ENCODE assay signal across 17 cellular contexts in the genomic region with DNA sequence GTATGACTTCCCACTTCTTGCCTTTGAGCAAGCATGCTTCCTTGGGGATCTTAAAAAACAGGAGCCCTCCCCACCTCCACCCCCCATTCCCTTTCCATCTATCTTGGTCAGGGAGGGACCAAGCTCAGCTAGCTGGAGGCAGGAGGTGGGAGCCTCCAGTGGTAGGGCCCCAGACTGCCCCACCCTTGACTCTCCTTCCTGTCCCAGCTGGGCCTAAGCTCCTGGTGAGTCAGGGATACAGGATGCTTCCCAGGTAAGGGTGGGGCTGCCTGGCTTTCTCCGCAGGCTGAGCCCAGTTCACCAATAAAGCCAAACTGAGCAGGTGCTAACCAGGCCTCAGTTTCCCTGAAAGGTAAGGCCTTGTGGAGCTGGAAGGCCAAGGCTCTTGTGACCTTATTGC. TPM values are rescaled to one million over a fixed set of nuclear protein-coding genes. Genes with fewer than 3 reads are reported as not detected.
DNase-seq lines count a peak whose midpoint lies in the region; ATAC-seq and TF ChIP-seq lines count a peak whose summit lies in the region.
"Had no signal": no experiment of that assay in that cellular context is flagged by ENCODE, and none has a peak within 500 bp of the region (broad histone marks: within the 10 kb centered on the region; RNA-seq: fewer than 3 reads in every experiment).

No MANE protein-coding gene starts in this region.

- no TSS peak for BruUV-seq in PC-3 (replicated peaks; lab: Mats Ljungman, UMichigan)

- H3K27ac ChIP-seq in BLaER1 treated with 17β-estradiol and CSF1 and Interleukin-3, amounts not matched to agents 10 nM and 100 nM = peak overlapping the region in 9 of 11 experiments; percentile 54 to 86 (median 78); a peak in 17 of 22 replicates
- H3K27ac ChIP-seq in PC-3 (ENCODE audit: low read length) (no peak overlapping the region), colonic mucosa (peak overlapping the region; percentile 66)

- H2AFZ ChIP-seq in PC-3 (ENCODE audit: low read length) = no peak overlapping the region

- peak overlapping the region in 1 of 10 experiments; percentile 2; a peak in 2 of 20 replicates for H3K4me3 ChIP-seq in BLaER1 treated with 17β-estradiol and CSF1 and Interleukin-3, amounts not matched to agents 10 nM and 100 nM
- H3K4me3 ChIP-seq in PC-3 (ENCODE audit: low read length) (no peak overlapping the region), colonic mucosa (no peak overlapping the region)
- H3K4me3 ChIP-seq: MG63 had no signal

- CTCF ChIA-PET in PC-3 (lab: Charles Lee) = interaction anchor here (0.6 kb wide), 1 partner anchor 79 kb away, joined by 3 read pairs; no protein-coding TSS in a partner anchor
- CTCF ChIA-PET in activated CD8-positive, alpha-beta memory T cell treated with anti-CD3 and anti-CD28 coated beads, Interleukin-2, amount 10 ng/mL, durations not matched to agents 7 days and 5 days (lab: Charles Lee) = no interaction called here

- H3K27me3 ChIP-seq in BLaER1 treated with 17β-estradiol and CSF1 and Interleukin-3, amounts not matched to agents 10 nM and 100 nM = peaks cover 37 to 96% (median 80%) of the 10 kb centered on the region in 11 experiments
- H3K27me3 ChIP-seq in PC-3 (ENCODE audit: low read length) = no peaks in the 10 kb centered on the region
- H3K27me3 ChIP-seq in colonic mucosa = no peaks in the 10 kb centered on the region
- H3K27me3 ChIP-seq: MG63 had no signal

- H3K9me2 ChIP-seq in PC-3 (replicated peaks; ENCODE audit: low read length) = no peaks in the 10 kb centered on the region

- H3K9ac ChIP-seq in BLaER1 treated with 17β-estradiol and CSF1 and Interleukin-3, amounts not matched to agents 10 nM and 100 nM = peak overlapping the region in 7 of 11 experiments; percentile 22 to 71 (median 58); a peak in 11 of 22 replicates
- H3K9ac ChIP-seq in PC-3 (ENCODE audit: low read length) (no peak overlapping the region), colonic mucosa (ENCODE audit: low read depth in 2 of 2, low read length in 2 of 2) (no peak overlapping the region)

- no peaks in the 10 kb centered on the region for H3F3A ChIP-seq in PC-3 (ENCODE audit: low read length, unreplicated experiment)

- DNase-seq in PC-3 (peak; percentile 59), colonic mucosa (peak; percentile 43), kidney tubule cell (ENCODE audit: low spot score) (peak; percentile 21), AG20443 (ENCODE audit: low spot score) (no peak)
- DNase-seq in activated T-helper 2 cell treated with anti-CD3 and anti-CD28 coated beads, Interferon-gamma antibody, Interleukin-2, Interleukin-4, amounts not matched to agents 10 μg/mL and 5 μg/mL and 100 μg/mL, durations not matched to agents 14 hours and 24 hours and 36 hours (ENCODE audit: low spot score) = no peak
- no peak for DNase-seq in activated naive CD4-positive, alpha-beta T cell treated with anti-CD3 and anti-CD28 coated beads, Interleukin-2, amount 50 U/mL, for 16 hours
- no peak for DNase-seq in activated CD8-positive, alpha-beta memory T cell treated with anti-CD3 and anti-CD28 coated beads, Interleukin-2, amount 10 ng/mL, durations not matched to agents 7 days and 5 days
- DNase-seq: DMS79; Kasumi-1; MG63; NCI-H1417 treated with DMSO at 0.1 percent for 48 hours; NCI-H187; NCI-H510A; NCI-H774; NK-92 treated with Interleukin-12 subunit alpha and Interleukin-12 subunit beta, amount 100 ng/mL, for 24 hours; Right ventricle myocardium superior had no signal

- TF ChIP-seq CTCF in PC-3 (conservative IDR thresholded peaks at IDR 0.05; ENCODE audit: low read depth, low read length) (no peak), colonic mucosa (IDR thresholded peaks at IDR 0.05) (no peak)

- H3K4me1 Mint-ChIP-seq in activated T-helper 2 cell treated with anti-CD3 and anti-CD28 coated beads, Interferon-gamma antibody, Interleukin-2, Interleukin-4, amounts not matched to agents 10 μg/mL and 5 μg/mL and 100 μg/mL, durations not matched to agents 14 hours and 24 hours and 36 hours (ENCODE audit: low read depth) = no peaks in the 10 kb centered on the region
- no peaks in the 10 kb centered on the region for H3K4me1 Mint-ChIP-seq in activated CD8-positive, alpha-beta memory T cell treated with anti-CD3 and anti-CD28 coated beads, Interleukin-2, amount 10 ng/mL, durations not matched to agents 7 days and 5 days

- peaks cover 4% of the 10 kb centered on the region; the same call in 1 of the 2 replicates for H3K79me2 ChIP-seq in PC-3 (ENCODE audit: low read length)

- peaks cover 0 to 32% (median 8%) of the 10 kb centered on the region in 11 experiments; a peak in 12 of 22 replicates for H4K20me1 ChIP-seq in BLaER1 treated with 17β-estradiol and CSF1 and Interleukin-3, amounts not matched to agents 10 nM and 100 nM
- no peaks in the 10 kb centered on the region for H4K20me1 ChIP-seq in PC-3 (ENCODE audit: low read length)

- H3K36me3 Mint-ChIP-seq in activated T-helper 2 cell treated with anti-CD3 and anti-CD28 coated beads, Interferon-gamma antibody, Interleukin-2, Interleukin-4, amounts not matched to agents 10 μg/mL and 5 μg/mL and 100 μg/mL, durations not matched to agents 14 hours and 24 hours and 36 hours (ENCODE audit: low read depth) = no peaks in the 10 kb centered on the region
- no peaks in the 10 kb centered on the region for H3K36me3 Mint-ChIP-seq in activated CD8-positive, alpha-beta memory T cell treated with anti-CD3 and anti-CD28 coated beads, Interleukin-2, amount 10 ng/mL, durations not matched to agents 7 days and 5 days

- H3K4me1 ChIP-seq in BLaER1 treated with 17β-estradiol and CSF1 and Interleukin-3, amounts not matched to agents 10 nM and 100 nM = peaks cover 37 to 69% (median 49%) of the 10 kb centered on the region in 10 experiments
- H3K4me1 ChIP-seq in PC-3 (ENCODE audit: insufficient read depth, low read length) (peaks cover 15% of the 10 kb centered on the region; the same call in 1 of the 2 replicates), colonic mucosa (peaks cover 14% of the 10 kb centered on the region)

- H3K27me3 Mint-ChIP-seq in activated T-helper 2 cell treated with anti-CD3 and anti-CD28 coated beads, Interferon-gamma antibody, Interleukin-2, Interleukin-4, amounts not matched to agents 10 μg/mL and 5 μg/mL and 100 μg/mL, durations not matched to agents 14 hours and 24 hours and 36 hours (ENCODE audit: low read depth) = no peaks in the 10 kb centered on the region
- no peaks in the 10 kb centered on the region for H3K27me3 Mint-ChIP-seq in activated CD8-positive, alpha-beta memory T cell treated with anti-CD3 and anti-CD28 coated beads, Interleukin-2, amount 10 ng/mL, durations not matched to agents 7 days and 5 days

- H3K36me3 ChIP-seq in BLaER1 treated with 17β-estradiol and CSF1 and Interleukin-3, amounts not matched to agents 10 nM and 100 nM = peaks cover 15 to 29% (median 22%) of the 10 kb centered on the region in 11 experiments; a peak in 17 of 22 replicates
- H3K36me3 ChIP-seq in PC-3 (ENCODE audit: low read depth, low read length) = peaks cover 7% of the 10 kb centered on the region; the same call in 1 of the 2 replicates
- no peaks in the 10 kb centered on the region for H3K36me3 ChIP-seq in colonic mucosa
- H3K36me3 ChIP-seq: MG63 had no signal

- H3K27ac Mint-ChIP-seq in activated T-helper 2 cell treated with anti-CD3 and anti-CD28 coated beads, Interferon-gamma antibody, Interleukin-2, Interleukin-4, amounts not matched to agents 10 μg/mL and 5 μg/mL and 100 μg/mL, durations not matched to agents 14 hours and 24 hours and 36 hours = no peak overlapping the region
- no peak overlapping the region for H3K27ac Mint-ChIP-seq in activated CD8-positive, alpha-beta memory T cell treated with anti-CD3 and anti-CD28 coated beads, Interleukin-2, amount 10 ng/mL, durations not matched to agents 7 days and 5 days

- H3K4me3 Mint-ChIP-seq in activated T-helper 2 cell treated with anti-CD3 and anti-CD28 coated beads, Interferon-gamma antibody, Interleukin-2, Interleukin-4, amounts not matched to agents 10 μg/mL and 5 μg/mL and 100 μg/mL, durations not matched to agents 14 hours and 24 hours and 36 hours (ENCODE audit: low read depth) = no peak overlapping the region
- no peak overlapping the region for H3K4me3 Mint-ChIP-seq in activated CD8-positive, alpha-beta memory T cell treated with anti-CD3 and anti-CD28 coated beads, Interleukin-2, amount 10 ng/mL, durations not matched to agents 7 days and 5 days

- intact Hi-C loops in PC-3 (cut with micrococcal nuclease) (no loop called here), colonic mucosa (cut with DNase I) (no loop called here)
- intact Hi-C loops in activated T-helper 2 cell treated with anti-CD3 and anti-CD28 coated beads, Interferon-gamma antibody, Interleukin-2, Interleukin-4, amounts not matched to agents 10 μg/mL and 5 μg/mL and 100 μg/mL, durations not matched to agents 14 hours and 24 hours and 36 hours (cut with micrococcal nuclease) = no loop called here

- H3K9me3 Mint-ChIP-seq in activated T-helper 2 cell treated with anti-CD3 and anti-CD28 coated beads, Interferon-gamma antibody, Interleukin-2, Interleukin-4, amounts not matched to agents 10 μg/mL and 5 μg/mL and 100 μg/mL, durations not matched to agents 14 hours and 24 hours and 36 hours = no peaks in the 10 kb centered on the region
- H3K9me3 Mint-ChIP-seq in activated CD8-positive, alpha-beta memory T cell treated with anti-CD3 and anti-CD28 coated beads, Interleukin-2, amount 10 ng/mL, durations not matched to agents 7 days and 5 days (ENCODE audit: low read depth) = no peaks in the 10 kb centered on the region

- peak; percentile 66 for ATAC-seq in PC-3
- ATAC-seq in activated CD8-positive, alpha-beta memory T cell treated with anti-CD3 and anti-CD28 coated beads, Interleukin-2, amount 10 ng/mL, durations not matched to agents 7 days and 5 days = no peak

- no peaks in the 10 kb centered on the region for H3K9me3 ChIP-seq in BLaER1 treated with 17β-estradiol and CSF1 and Interleukin-3, amounts not matched to agents 10 nM and 100 nM (replicated peaks in 1 of 11)
- H3K9me3 ChIP-seq in PC-3 (ENCODE audit: low read length) = no peaks in the 10 kb centered on the region
- no peaks in the 10 kb centered on the region for H3K9me3 ChIP-seq in colonic mucosa
- H3K9me3 ChIP-seq: MG63 had no signal

- POLR2A ChIA-PET in PC-3 (lab: Charles Lee; ENCODE audit: unreplicated experiment) = interaction anchor here (0.6 kb wide), 1 partner anchor 217 kb away, joined by 4 read pairs; no protein-coding TSS in a partner anchor

- peak overlapping the region; percentile 61 to 88 (median 77) for H3K4me2 ChIP-seq in BLaER1 treated with 17β-estradiol and CSF1 and Interleukin-3, amounts not matched to agents 10 nM and 100 nM
- H3K4me2 ChIP-seq in PC-3 (ENCODE audit: low read length) = no peak overlapping the region

RNA-seq across cellular contexts. Expression of gene EFNB1, which starts 15.2 kb away (rescaled TPM):
- 102 and 142 TPM in 2 replicates for total RNA-seq in PC-3 (2014; rRNA removed)
- total RNA-seq in colonic mucosa = 10 to 100 TPM; 77.9 to 92.2 TPM
- total RNA-seq in activated T-helper 2 cell treated with anti-CD3 and anti-CD28 coated beads, Interferon-gamma antibody, Interleukin-2, Interleukin-4, amounts not matched to agents 10 μg/mL and 5 μg/mL and 100 μg/mL, durations not matched to agents 14 hours and 24 hours and 36 hours = 7.4 and 7.6 TPM in 2 replicates
- total RNA-seq in activated CD8-positive, alpha-beta memory T cell treated with anti-CD3 and anti-CD28 coated beads, Interleukin-2, amount 10 ng/mL, durations not matched to agents 7 days and 5 days = 1 to 10 TPM; 4.2 to 4.3 TPM

Comparison
In these comparisons a context has a peak if more than half of its experiments do, and no peak if none do; other contexts are left out.
1. H3K9ac ChIP-seq: peak in BLaER1 treated with 17β-estradiol and CSF1 and Interleukin-3, amounts not matched to agents 10 nM and 100 nM (7 of 11); none in PC-3 (single experiment) and colonic mucosa (0 of 2).
2. DNase-seq: peak in PC-3 (single experiment), colonic mucosa (single experiment) and kidney tubule cell (single experiment); none in AG20443 (single experiment), activated T-helper 2 cell treated with anti-CD3 and anti-CD28 coated beads, Interferon-gamma antibody, Interleukin-2, Interleukin-4, amounts not matched to agents 10 μg/mL and 5 μg/mL and 100 μg/mL, durations not matched to agents 14 hours and 24 hours and 36 hours (single experiment), activated naive CD4-positive, alpha-beta T cell treated with anti-CD3 and anti-CD28 coated beads, Interleukin-2, amount 50 U/mL, for 16 hours (single experiment) and activated CD8-positive, alpha-beta memory T cell treated with anti-CD3 and anti-CD28 coated beads, Interleukin-2, amount 10 ng/mL, durations not matched to agents 7 days and 5 days (single experiment).